ENCODE assay signal across 16 cellular contexts in the genomic region with DNA sequence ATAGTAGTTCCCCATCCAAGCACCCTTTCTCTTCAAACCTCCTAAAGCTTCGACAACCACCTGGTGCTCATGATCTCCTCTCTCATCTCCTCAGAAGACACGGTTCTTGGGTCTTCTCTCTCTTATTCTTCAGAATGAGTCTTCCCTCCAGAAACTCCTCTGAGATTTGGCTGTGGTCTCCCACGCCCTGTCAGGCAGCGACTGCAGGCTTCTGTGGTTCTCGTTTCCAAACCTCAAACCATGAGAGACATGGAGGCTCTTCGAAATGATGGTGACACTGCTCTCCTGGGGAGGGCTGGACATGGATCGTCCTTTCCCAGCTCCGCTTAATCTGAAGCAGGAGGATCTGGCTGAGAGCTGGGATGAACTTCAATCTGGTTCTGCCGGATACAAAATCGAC.
"Had no signal": no experiment of that assay in that cellular context is flagged by ENCODE, and none has a peak within 500 bp of the region (broad histone marks: within the 10 kb centered on the region; RNA-seq: fewer than 3 reads in every experiment).

No MANE protein-coding gene starts in this region.

- H3K9me3 Mint-ChIP-seq: activated CD4-positive, alpha-beta T cell treated with anti-CD3 and anti-CD28 coated beads, Interleukin-2, amount 10 ng/mL, durations not matched to agents 24 days and 14 days; activated naive CD4-positive, alpha-beta T cell treated with anti-CD3 and anti-CD28 coated beads for 36 hours; activated T-helper 1 cell treated with anti-CD3 and anti-CD28 coated beads, Interleukin-12 subunit alpha, Interleukin-12 subunit beta, Interleukin-2, Interleukin-4 antibody, amounts not matched to agents 30 ng/mL and 10 ng/mL and 1 ng/mL, durations not matched to agents 14 hours and 24 hours and 36 hours; naive thymus-derived CD4-positive, alpha-beta T cell; stimulated activated naive CD8-positive, alpha-beta T cell treated with anti-CD3 and anti-CD28 coated beads, Interleukin-15, Interleukin-2, amounts not matched to agents 100 ng/mL and 50 ng/mL, for 24 hours; T-cell had no signal

- H3K9ac ChIP-seq: parathyroid adenoma had no signal

- H3K4me3 ChIP-seq: cardiac muscle cell, gastrocnemius medialis, heart right ventricle, SK-N-MC, upper lobe of left lung had no signal

- H3K4me3 Mint-ChIP-seq: activated CD4-positive, alpha-beta T cell treated with anti-CD3 and anti-CD28 coated beads, Interleukin-2, amount 10 ng/mL, durations not matched to agents 24 days and 14 days; activated naive CD4-positive, alpha-beta T cell treated with anti-CD3 and anti-CD28 coated beads for 36 hours; activated T-helper 1 cell treated with anti-CD3 and anti-CD28 coated beads, Interleukin-12 subunit alpha, Interleukin-12 subunit beta, Interleukin-2, Interleukin-4 antibody, amounts not matched to agents 30 ng/mL and 10 ng/mL and 1 ng/mL, durations not matched to agents 14 hours and 24 hours and 36 hours; naive thymus-derived CD4-positive, alpha-beta T cell; stimulated activated naive CD8-positive, alpha-beta T cell treated with anti-CD3 and anti-CD28 coated beads, Interleukin-15, Interleukin-2, amounts not matched to agents 100 ng/mL and 50 ng/mL, for 24 hours; T-cell had no signal

- H3K27me3 ChIP-seq: gastrocnemius medialis, upper lobe of left lung had no signal

- H3K36me3 Mint-ChIP-seq: naive thymus-derived CD4-positive, alpha-beta T cell; T-cell had no signal

- H3K4me1 ChIP-seq: gastrocnemius medialis, parathyroid adenoma, upper lobe of left lung had no signal

- ATAC-seq: gastrocnemius medialis; heart right ventricle; naive thymus-derived CD4-positive, alpha-beta T cell; Right ventricle myocardium inferior; T-cell had no signal

- H3K27ac Mint-ChIP-seq: activated CD4-positive, alpha-beta T cell treated with anti-CD3 and anti-CD28 coated beads, Interleukin-2, amount 10 ng/mL, durations not matched to agents 24 days and 14 days; activated naive CD4-positive, alpha-beta T cell treated with anti-CD3 and anti-CD28 coated beads for 36 hours; activated T-helper 1 cell treated with anti-CD3 and anti-CD28 coated beads, Interleukin-12 subunit alpha, Interleukin-12 subunit beta, Interleukin-2, Interleukin-4 antibody, amounts not matched to agents 30 ng/mL and 10 ng/mL and 1 ng/mL, durations not matched to agents 14 hours and 24 hours and 36 hours; naive thymus-derived CD4-positive, alpha-beta T cell; stimulated activated naive CD8-positive, alpha-beta T cell treated with anti-CD3 and anti-CD28 coated beads, Interleukin-15, Interleukin-2, amounts not matched to agents 100 ng/mL and 50 ng/mL, for 24 hours; T-cell had no signal

- DNase-seq: activated CD4-positive, alpha-beta T cell treated with anti-CD3 and anti-CD28 coated beads, Interleukin-2, amount 10 ng/mL, durations not matched to agents 24 days and 14 days; activated naive CD4-positive, alpha-beta T cell treated with anti-CD3 and anti-CD28 coated beads for 36 hours; erythroblast; gastrocnemius medialis; heart right ventricle; naive thymus-derived CD4-positive, alpha-beta T cell; stimulated activated CD4-positive, alpha-beta T cell treated with anti-CD3 and anti-CD28 coated beads, Interleukin-2, amount 100 ng/mL, for 48 hours; T-cell; T-helper 9 cell; upper lobe of left lung had no signal

- H3K27ac ChIP-seq: cardiac muscle cell, gastrocnemius medialis, heart right ventricle, parathyroid adenoma, SK-N-MC, upper lobe of left lung had no signal

- H3K36me3 ChIP-seq: cardiac muscle cell, gastrocnemius medialis, heart right ventricle, upper lobe of left lung had no signal

- H3K9me3 ChIP-seq: gastrocnemius medialis, heart right ventricle, upper lobe of left lung had no signal

- H2AFZ ChIP-seq: parathyroid adenoma had no signal
